In genomic region chr4:163494360-163495241, GRCh38 we compare ENCODE assay signal across 8 cellular contexts. TPM values are rescaled to one million over a fixed set of nuclear protein-coding genes. Genes with fewer than 3 reads are reported as not detected.
DNase-seq lines count a peak whose midpoint lies in the region; ATAC-seq and TF ChIP-seq lines count a peak whose summit lies in the region.

Gene TMA16, plus strand, starts transcription at chr4:163494690. Its CDS starts 112 bp downstream, at chr4:163494802.

- DNase-seq in D341Med (ENCODE audit: low spot score): peak; percentile 92
- DNase-seq in OCI-LY7 (ENCODE audit: low spot score): peak; percentile 96
- peak; percentile 84 for DNase-seq in activated T-cell treated with anti-CD3 and anti-CD28 coated beads for 24 hours (ENCODE audit: low read depth)
- DNase-seq in epithelial cell of esophagus (ENCODE audit: low read depth): peak; percentile 96
- peak; percentile 86 to 91 (median 90) for DNase-seq in mucosa of descending colon
- DNase-seq in stimulated activated CD8-positive, alpha-beta memory T cell treated with anti-CD3 and anti-CD28 coated beads, Interleukin-4, amount 100 ng/mL, for 24 hours (ENCODE audit: low read depth): peak; percentile 68

- H3K4me3 ChIP-seq in HUES64 (ENCODE audit: low read length) (peak within 1 kb of the TSS; percentile 89), OCI-LY7 (ENCODE audit: low read depth, low read length, poor library complexity, severe bottlenecking) (peak within 1 kb of the TSS; percentile 90), epithelial cell of esophagus (ENCODE audit: low read length) (peak within 1 kb of the TSS; percentile 89), mucosa of descending colon (peak within 1 kb of the TSS; percentile 60)

- peak; percentile 82 for ATAC-seq in GM21447 (IDR thresholded peaks at IDR 0.05; ENCODE audit: unreplicated experiment)
- peak; percentile 93 for ATAC-seq in mucosa of descending colon

- CTCF ChIA-PET in OCI-LY7 (lab: Charles Lee; ENCODE audit: unreplicated experiment): no interaction called here

- no peaks in the 10 kb centered on the region for H3K9me2 ChIP-seq in OCI-LY7 (ENCODE audit: insufficient read depth, low read length)

- H3K4me2 ChIP-seq in OCI-LY7 (ENCODE audit: low read length): peak within 1 kb of the TSS; percentile 92

- POLR2A ChIA-PET in OCI-LY7 (lab: Charles Lee): interaction anchor here (0.7 to 2.6 kb wide), 24 partner anchors 10 to 185 kb away, joined by 3 to 21 read pairs (median 6); no protein-coding TSS in a partner anchor

- peaks cover 51% of the 10 kb centered on the region for H3K79me2 ChIP-seq in OCI-LY7 (ENCODE audit: insufficient read depth, low read depth, low read length)

- no peaks in the 10 kb centered on the region for H3K27me3 ChIP-seq in HUES64 (ENCODE audit: insufficient read depth, low read length)

- TF ChIP-seq CTCF in OCI-LY7 (conservative IDR thresholded peaks at IDR 0.05; ENCODE audit: low read length) (no peak), epithelial cell of esophagus (IDR thresholded peaks at IDR 0.05; ENCODE audit: insufficient read depth, low read depth, low read length, missing control alignments) (no peak), mucosa of descending colon (IDR thresholded peaks at IDR 0.05) (no peak)

- TSS peak; percentile 74 for BruUV-seq in OCI-LY7 (replicated peaks; lab: Mats Ljungman, UMichigan)

- H3K9ac ChIP-seq in HUES64 (ENCODE audit: low read depth, low read length): peak within 1 kb of the TSS; percentile 99

- intact Hi-C loops in OCI-LY7 (cut with micrococcal nuclease; ENCODE audit: unreplicated experiment): loop anchor here (1.0 to 5.0 kb wide), 4 partner anchors 96 to 1458 kb away; partner anchors contain the start of gene NAF1
- intact Hi-C loops in mucosa of descending colon (cut with DNase I, micrococcal nuclease): no loop called here

- H3K36me3 ChIP-seq in HUES64 (ENCODE audit: insufficient read depth, low read length) (peaks cover 14% of the 10 kb centered on the region), OCI-LY7 (ENCODE audit: insufficient read depth, low read length) (peaks cover 33% of the 10 kb centered on the region), mucosa of descending colon (ENCODE audit: low read depth) (no peaks in the 10 kb centered on the region)

- no peaks in the 10 kb centered on the region for H4K20me1 ChIP-seq in OCI-LY7 (ENCODE audit: insufficient read depth, low read length)

- H3K9me3 ChIP-seq in HUES64 (ENCODE audit: insufficient read depth, low read depth, low read length) (no peaks in the 10 kb centered on the region), OCI-LY7 (ENCODE audit: low read length) (peaks cover 10% of the 10 kb centered on the region; the same call in 1 of the 2 replicates), mucosa of descending colon (no peaks in the 10 kb centered on the region)

- peak within 1 kb of the TSS; percentile 98 for H3K27ac ChIP-seq in HUES64 (ENCODE audit: low read depth, low read length)
- H3K27ac ChIP-seq in OCI-LY7 (ENCODE audit: low read depth, low read length, poor library complexity, severe bottlenecking): peak within 1 kb of the TSS; percentile 87

- H2AFZ ChIP-seq in OCI-LY7 (ENCODE audit: low read length): peak within 1 kb of the TSS; percentile 56; the same call in 1 of the 2 replicates

- under 1% methylated on average over 64 of the region's 64 CpGs for WGBS in HUES64

- H3K4me1 ChIP-seq in HUES64 (ENCODE audit: insufficient read depth, low read length): peaks cover 10% of the 10 kb centered on the region; the same call in 1 of the 2 replicates
- peaks cover 30% of the 10 kb centered on the region for H3K4me1 ChIP-seq in OCI-LY7 (ENCODE audit: insufficient read depth, low read length, poor library complexity, severe bottlenecking)
- H3K4me1 ChIP-seq in mucosa of descending colon (ENCODE audit: low read depth): no peaks in the 10 kb centered on the region

RNA-seq across cellular contexts. Expression of gene TMA16, which starts in this region (rescaled TPM):
- 45.9 TPM for polyA plus RNA-seq in HUES64 (2013, experiment 1 of 2)
- 63.0 TPM for polyA plus RNA-seq in HUES64 (2013, experiment 2 of 2)
- 56.9 and 83.9 TPM in 2 replicates for total RNA-seq in OCI-LY7 (2014; rRNA removed; shearing (Covaris generic))
- total RNA-seq in OCI-LY7 (2022): 92.5 and 96.1 TPM in 2 replicates
- 10 to 100 TPM; 19.0 to 21.6 (median 19.1) TPM for total RNA-seq in mucosa of descending colon

Comparison
In these comparisons a context has a peak if more than half of its experiments do, and no peak if none do; other contexts are left out.
1. Peak in every context shown above with its lines: DNase-seq, ATAC-seq, H3K4me3 ChIP-seq and H3K27ac ChIP-seq.